8 cellular contexts compared by ENCODE assay signal in genomic region chr2:226031962-226032441, GRCh38.
DNase-seq lines count a peak whose midpoint lies in the region; ATAC-seq, FAIRE-seq and TF ChIP-seq lines count a peak whose summit lies in the region.

No MANE protein-coding gene starts in this region.

- H3K4me3 ChIP-seq in H1 (ENCODE audit: extremely low read depth in 1 of 4, insufficient read depth in 2 of 4, low read depth in 3 of 4, low read length in 4 of 4), result peak overlapping the region in 3 of 4 experiments; percentile 7 to 74 (median 45); a peak in 3 of 8 replicates
- peak overlapping the region in 1 of 4 donors; percentile 55 for H3K4me3 ChIP-seq in tibial nerve
- H3K4me3 ChIP-seq in CD8-positive, alpha-beta memory T cell (ENCODE audit: low read length), result no peak overlapping the region
- H3K4me3 ChIP-seq in thyroid gland (replicated peaks in 1 of 3), result no peak overlapping the region

- H4K91ac ChIP-seq in H1 (replicated peaks; ENCODE audit: insufficient read length, low read length), result no peak overlapping the region

- H3K27ac ChIP-seq in H1 (ENCODE audit: low read depth, low read length) (no peak overlapping the region), tibial nerve (peak overlapping the region in 2 of 4 donors; percentile 20 to 61), thyroid gland (peak overlapping the region in 1 of 3 donors; percentile 24)
- H3K27ac ChIP-seq in CD8-positive, alpha-beta memory T cell (ENCODE audit: low read depth, low read length), result no peak overlapping the region

- H2BK120ac ChIP-seq in H1 (replicated peaks; ENCODE audit: low read depth, low read length), result no peak overlapping the region

- no peak for ATAC-seq in naive B cell (ENCODE audit: low read depth in 2 of 2)
- no peak for ATAC-seq in GM18907 (IDR thresholded peaks at IDR 0.05; ENCODE audit: unreplicated experiment)

- no peak for TF ChIP-seq EP300 in H1 (IDR thresholded peaks at IDR 0.05; ENCODE audit: borderline replicate concordance in 1 of 2, low read depth in 2 of 2, low read length in 2 of 2)
- TF ChIP-seq EP300 in tibial nerve (IDR thresholded peaks at IDR 0.05), result no peak

- H3K14ac ChIP-seq in H1 (ENCODE audit: insufficient read length), result no peak overlapping the region

- DNase-seq in AG08395 (ENCODE audit: low spot score) (peak; percentile 38), LHCN-M2 (ENCODE audit: low read depth) (peak; percentile 20), H1 (ENCODE audit: low read depth in 1 of 2, low spot score in 2 of 2) (no peak), naive B cell (no peak), tibial nerve (ENCODE audit: low spot score in 2 of 2) (no peak), thyroid gland (no peak)
- DNase-seq in CD8-positive, alpha-beta memory T cell, result no peak

- 24% methylated on average over 2 of the region's 2 CpGs; no CpG with 5 or more reads in 1 of the 2 experiments for WGBS in H1 (ENCODE audit: extremely low coverage in 1 of 2, insufficient coverage in 1 of 2, insufficient read length in 1 of 2, insufficient replicate concordance in 2 of 2, low coverage in 1 of 2, low lambda C conversion rate in 2 of 2, missing lambda C conversion rate in 1 of 2), 2 experiments
- WGBS in tibial nerve, 2 donors, result 9 to 11% methylated on average over 2 of the region's 2 CpGs
- WGBS in thyroid gland, 2 donors, result 16 to 22% methylated on average over 2 of the region's 2 CpGs

- no peak overlapping the region for H4K5ac ChIP-seq in H1 (ENCODE audit: insufficient read length, low read depth, low read length)

- CTCF ChIA-PET in H1 (lab: Charles Lee; ENCODE audit: partially characterized antibody), result interaction anchor here (0.9 to 1.4 kb wide), 3 partner anchors 84 to 1075 kb away, joined by 3 read pairs; no protein-coding TSS in a partner anchor
- CTCF ChIA-PET in CD8-positive, alpha-beta memory T cell (lab: Charles Lee), result interaction anchor here (0.8 kb wide), 1 partner anchor 10 kb away, joined by 3 read pairs; no protein-coding TSS in a partner anchor

- H3K79me2 ChIP-seq in H1 (ENCODE audit: control insufficient read depth in 1 of 2, insufficient read depth in 2 of 2, low read length in 2 of 2), result no peaks in the 10 kb centered on the region

- POLR2A ChIA-PET in H1 (lab: Charles Lee; ENCODE audit: partially characterized antibody), result interaction anchor here (1.2 to 2.1 kb wide), 2 partner anchors 13 to 39 kb away, joined by 3 to 6 read pairs; no protein-coding TSS in a partner anchor
- POLR2A ChIA-PET in CD8-positive, alpha-beta memory T cell (lab: Charles Lee), result no interaction called here

- peaks cover 0 to 4% (median 0%) of the 10 kb centered on the region in 7 donors for H3K9me3 Mint-ChIP-seq in naive B cell
- H3K9me3 Mint-ChIP-seq in CD8-positive, alpha-beta memory T cell, result peaks cover 0 to 5% (median 0%) of the 10 kb centered on the region in 5 donors

- 0 out of 2 replicates have a peak overlapping the region, but pooled peaks have one; percentile 0 for H2BK12ac ChIP-seq in H1 (ENCODE audit: low read depth, low read length)

- no peak overlapping the region; the same call in 1 of the 2 replicates for H3K18ac ChIP-seq in H1 (ENCODE audit: extremely low read depth, low read length)

- H4K20me1 ChIP-seq in H1 (replicated peaks in 1 of 2; ENCODE audit: control insufficient read depth in 1 of 2, insufficient read depth in 2 of 2, low read length in 2 of 2), result no peaks in the 10 kb centered on the region

- no peak overlapping the region for H3K4ac ChIP-seq in H1 (replicated peaks; ENCODE audit: insufficient read length, low read depth, low read length)

- H3K36me3 Mint-ChIP-seq in naive B cell, result no peaks in the 10 kb centered on the region
- H3K36me3 Mint-ChIP-seq in CD8-positive, alpha-beta memory T cell, result no peaks in the 10 kb centered on the region

- TF ChIP-seq RAD21 in H1 (IDR thresholded peaks at IDR 0.05 in 1 of 2, conservative IDR thresholded peaks at IDR 0.05 in 1 of 2; ENCODE audit: low read depth in 2 of 2, low read length in 2 of 2), result no peak

- H3K4me1 Mint-ChIP-seq in naive B cell, result peaks cover 18 to 23% (median 20%) of the 10 kb centered on the region in 3 donors
- H3K4me1 Mint-ChIP-seq in CD8-positive, alpha-beta memory T cell, result peaks cover 4 to 12% (median 9%) of the 10 kb centered on the region in 3 donors

- no peak overlapping the region for H3K9ac ChIP-seq in H1 (replicated peaks in 1 of 4; ENCODE audit: extremely low read depth in 1 of 4, low read depth in 3 of 4, low read length in 3 of 4)

- 0 out of 2 replicates have a peak overlapping the region, but pooled peaks have one; percentile 40 for H2BK20ac ChIP-seq in H1 (ENCODE audit: low read length)

- H3K4me2 ChIP-seq in H1 (ENCODE audit: insufficient read depth in 1 of 2, low read depth in 2 of 2, low read length in 2 of 2), result peak overlapping the region; percentile 78 to 84

- no peak for TF ChIP-seq CTCF in H1 (IDR thresholded peaks at IDR 0.05; ENCODE audit: control extremely low read depth in 1 of 3, insufficient read depth in 1 of 3, low read depth in 1 of 3, low read length in 3 of 3)
- no peak for TF ChIP-seq CTCF in tibial nerve (IDR thresholded peaks at IDR 0.05)
- no peak for TF ChIP-seq CTCF in thyroid gland (IDR thresholded peaks at IDR 0.05)

- H3K27me3 Mint-ChIP-seq in naive B cell, result peaks cover 20 to 33% (median 24%) of the 10 kb centered on the region in 3 donors
- H3K27me3 Mint-ChIP-seq in CD8-positive, alpha-beta memory T cell, result peaks cover 18 to 54% of the 10 kb centered on the region in 2 donors

- FAIRE-seq in H1 (lab: Jason Lieb, UNC), result no peak

- H3K23ac ChIP-seq in H1 (ENCODE audit: insufficient read length), result no peak overlapping the region

- H3K79me1 ChIP-seq in H1 (ENCODE audit: low read depth, low read length), result no peaks in the 10 kb centered on the region

- TF ChIP-seq POLR2A in H1 (IDR thresholded peaks at IDR 0.05; ENCODE audit: control extremely low read depth in 1 of 2, low read depth in 2 of 2, low read length in 2 of 2) (no peak), tibial nerve (IDR thresholded peaks at IDR 0.05) (no peak), thyroid gland (IDR thresholded peaks at IDR 0.05) (no peak)

- no peak overlapping the region for H3K56ac ChIP-seq in H1 (replicated peaks; ENCODE audit: insufficient read length, low read depth, low read length)

- H3K4me1 ChIP-seq in H1 (replicated peaks in 1 of 4; ENCODE audit: control insufficient read depth in 3 of 4, insufficient read depth in 4 of 4, low read length in 3 of 4) (peaks cover 0 to 10% (median 7%) of the 10 kb centered on the region in 4 experiments; a peak in 3 of 7 replicates), tibial nerve (peaks cover 0 to 20% (median 3%) of the 10 kb centered on the region in 4 donors), thyroid gland (peaks cover 0 to 3% of the 10 kb centered on the region in 2 donors)
- H3K4me1 ChIP-seq in CD8-positive, alpha-beta memory T cell (ENCODE audit: insufficient read depth, low read length), result no peaks in the 10 kb centered on the region

- peaks cover 8% of the 10 kb centered on the region; the same call in 1 of the 2 replicates for H3K23me2 ChIP-seq in H1 (ENCODE audit: low read depth, low read length)

- peak overlapping the region in 6 of 8 donors; percentile 21 to 92 (median 83) for H3K4me3 Mint-ChIP-seq in naive B cell
- peak overlapping the region in 1 of 7 donors; percentile 15 for H3K4me3 Mint-ChIP-seq in CD8-positive, alpha-beta memory T cell

- intact Hi-C loops in thyroid gland (cut with DNase I), result no loop called here

- no peak overlapping the region for H2BK5ac ChIP-seq in H1 (ENCODE audit: low read depth, low read length)

- H3K9me3 ChIP-seq in H1 (ENCODE audit: insufficient read depth in 2 of 2, low read depth in 1 of 2, low read length in 1 of 2) (no peaks in the 10 kb centered on the region), tibial nerve (no peaks in the 10 kb centered on the region), thyroid gland (no peaks in the 10 kb centered on the region)
- no peaks in the 10 kb centered on the region for H3K9me3 ChIP-seq in CD8-positive, alpha-beta memory T cell (ENCODE audit: low read length)

- H3K36me3 ChIP-seq in H1 (ENCODE audit: control insufficient read depth in 2 of 4, insufficient read depth in 4 of 4, low read length in 3 of 4) (no peaks in the 10 kb centered on the region), tibial nerve (no peaks in the 10 kb centered on the region), thyroid gland (no peaks in the 10 kb centered on the region)
- H3K36me3 ChIP-seq in CD8-positive, alpha-beta memory T cell (ENCODE audit: insufficient read depth, low read length), result no peaks in the 10 kb centered on the region

- no peak overlapping the region for H2BK15ac ChIP-seq in H1 (ENCODE audit: low read length)

- no peak overlapping the region for H4K8ac ChIP-seq in H1 (ENCODE audit: extremely low read depth, insufficient read depth, low read length)

- H3K27ac Mint-ChIP-seq in naive B cell, result no peak overlapping the region
- no peak overlapping the region for H3K27ac Mint-ChIP-seq in CD8-positive, alpha-beta memory T cell

- H3K27me3 ChIP-seq in H1 (replicated peaks in 1 of 4; ENCODE audit: control insufficient read depth in 3 of 4, extremely low read depth in 1 of 4, insufficient read depth in 3 of 4, low read length in 3 of 4) (no peaks in the 10 kb centered on the region; a peak in 1 of 7 replicates), tibial nerve (no peaks in the 10 kb centered on the region), thyroid gland (no peaks in the 10 kb centered on the region)
- H3K27me3 ChIP-seq in CD8-positive, alpha-beta memory T cell (ENCODE audit: insufficient read depth, low read length, poor library complexity, severe bottlenecking), result peaks cover 4% of the 10 kb centered on the region

- H2AFZ ChIP-seq in H1 (ENCODE audit: low read length), result peak overlapping the region; percentile 62; the same call in 1 of the 2 replicates

- H2AK5ac ChIP-seq in H1 (ENCODE audit: low read depth, low read length), result no peak overlapping the region

TF ChIP-seq in H1, 55 proteins besides CTCF, POLR2A, EP300 and RAD21:
- TF ChIP-seq BCL11A (IDR thresholded peaks at IDR 0.05; ENCODE audit: low read depth in 2 of 2, low read length in 2 of 2) (no peak), TEAD4 (IDR thresholded peaks at IDR 0.05; ENCODE audit: low read depth, low read length) (peak; percentile 55; the same call in 1 of the 2 replicates)

Comparison
In these comparisons a context has a peak if more than half of its experiments do, and no peak if none do; other contexts are left out.
1. DNase-seq: peak in AG08395 (single experiment) and LHCN-M2 (single experiment); none in H1 (0 of 2), naive B cell (single experiment), tibial nerve (0 of 2), CD8-positive, alpha-beta memory T cell (0 of 5) and thyroid gland (0 of 2).
2. H3K4me3 ChIP-seq: peak in H1 (3 of 4); none in CD8-positive, alpha-beta memory T cell (single experiment) and thyroid gland (0 of 3).